In the genomic region with DNA sequence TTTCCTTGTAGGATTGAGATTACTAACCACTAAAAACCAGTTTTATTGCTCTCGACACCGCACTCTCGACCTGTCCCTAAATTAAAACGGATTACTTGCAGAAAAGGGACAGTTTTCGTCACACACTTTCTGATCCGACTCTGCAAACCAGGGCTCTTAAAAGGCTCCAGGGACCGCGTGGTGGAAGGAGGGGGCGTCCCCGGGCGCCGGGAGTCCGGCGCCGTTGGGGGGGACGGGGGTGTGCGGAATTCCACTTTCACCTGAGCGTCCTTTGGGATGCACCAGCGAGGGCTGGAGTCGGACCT, we compare ENCODE assay signal across 8 cellular contexts. TPM values are rescaled to one million over a fixed set of nuclear protein-coding genes. Genes with fewer than 3 reads are reported as not detected.
A peak's percentile ranks its signal among the peaks of the same experiment; 100 is the strongest.
DNase-seq lines count a peak whose midpoint lies in the region; ATAC-seq and TF ChIP-seq lines count a peak whose summit lies in the region.

No MANE protein-coding gene starts in this region.

- H3K9me3 ChIP-seq in adrenal gland (replicated peaks in 1 of 3), result no peaks in the 10 kb centered on the region

- H3K4me1 Mint-ChIP-seq in stimulated activated naive CD8-positive, alpha-beta T cell treated with anti-CD3 and anti-CD28 coated beads, Interleukin-15, amount 100 ng/mL, for 72 hours, result peaks cover 28% of the 10 kb centered on the region

- H3K27me3 Mint-ChIP-seq in stimulated activated naive CD8-positive, alpha-beta T cell treated with anti-CD3 and anti-CD28 coated beads, Interleukin-15, amount 100 ng/mL, for 72 hours, result peaks cover 47% of the 10 kb centered on the region

- TF ChIP-seq CTCF in GM12865 (IDR thresholded peaks at IDR 0.05; ENCODE audit: insufficient read depth, low read depth, low read length, missing control alignments) (no peak), adrenal gland (IDR thresholded peaks at IDR 0.05) (no peak)

- intact Hi-C loops in adrenal gland (cut with DNase I), result no loop called here

- peak overlapping the region in 1 of 2 donors; percentile 98 for H3K27ac Mint-ChIP-seq in stimulated activated naive CD8-positive, alpha-beta T cell treated with anti-CD3 and anti-CD28 coated beads, Interleukin-15, amount 100 ng/mL, for 72 hours

- peak overlapping the region in 3 of 5 donors; percentile 7 to 77 (median 46) for H3K27ac ChIP-seq in adrenal gland

- H3K4me3 ChIP-seq in GM12865 (ENCODE audit: low read depth, low read length) (peak overlapping the region; percentile 58), adrenal gland (peak overlapping the region in 3 of 4 donors; percentile 50 to 64 (median 60))

- no peak for ATAC-seq in stimulated activated naive CD8-positive, alpha-beta T cell treated with anti-CD3 and anti-CD28 coated beads, Interleukin-15, amount 100 ng/mL, for 72 hours
- ATAC-seq in GM18505 (IDR thresholded peaks at IDR 0.05; ENCODE audit: unreplicated experiment), result no peak
- ATAC-seq in HG02571 (IDR thresholded peaks at IDR 0.05; ENCODE audit: unreplicated experiment), result no peak

- DNase-seq in GM12865 (ENCODE audit: low read depth) (peak; percentile 13), NCI-H2029 (lab: John Stamatoyannopoulos, UW) (peak; percentile 49), adrenal gland (peak in 3 of 7 donors; percentile 17 to 27 (median 19)), inferior parietal cortex (ENCODE audit: extremely low spot score) (peak; percentile 25), NCI-H2107 (lab: John Stamatoyannopoulos, UW) (no peak)
- DNase-seq in stimulated activated naive CD8-positive, alpha-beta T cell treated with anti-CD3 and anti-CD28 coated beads, Interleukin-15, amount 100 ng/mL, for 72 hours, result peak; percentile 11 to 32

- WGBS in adrenal gland, 4 donors, result 0 to 2% (median 1%) methylated on average over 8 to 20 of the region's 20 CpGs

- TF ChIP-seq POLR2A in adrenal gland (IDR thresholded peaks at IDR 0.05), result no peak
- TF ChIP-seq POLR2A in GM18505 (IDR thresholded peaks at IDR 0.05; ENCODE audit: borderline replicate concordance, extremely low read depth, insufficient read depth, insufficient read length), result no peak

- H3K36me3 ChIP-seq in adrenal gland (replicated peaks in 1 of 2), result no peaks in the 10 kb centered on the region

- peak overlapping the region; percentile 78 to 89 for H3K4me3 Mint-ChIP-seq in stimulated activated naive CD8-positive, alpha-beta T cell treated with anti-CD3 and anti-CD28 coated beads, Interleukin-15, amount 100 ng/mL, for 72 hours

- H3K27me3 ChIP-seq in adrenal gland, result no peaks in the 10 kb centered on the region

- H3K4me1 ChIP-seq in adrenal gland (replicated peaks in 1 of 2), result peaks cover 6 to 14% of the 10 kb centered on the region in 2 donors

- H3K9me3 Mint-ChIP-seq in stimulated activated naive CD8-positive, alpha-beta T cell treated with anti-CD3 and anti-CD28 coated beads, Interleukin-15, amount 100 ng/mL, for 72 hours, result peaks cover 8 to 11% of the 10 kb centered on the region in 2 donors

RNA-seq across cellular contexts. Expression of a gene that starts 0.7 kb away (rescaled TPM):
- total RNA-seq in adrenal gland, result under 1 TPM in 5 of 8 donors, not detected in 3; under 0.01 to 0.43 (median 0.19) TPM
- under 1 TPM; 0.07 to 0.13 (median 0.08) TPM for polyA plus RNA-seq in adrenal gland

RNA-seq across cellular contexts. Expression of a gene that starts 44.2 kb away (rescaled TPM):
- not detected for total RNA-seq in adrenal gland
- polyA plus RNA-seq in adrenal gland, result not detected

RNA-seq across cellular contexts. Expression of a gene that starts 49.2 kb away (rescaled TPM):
- 1 to 10 TPM in 1 of 8 donors, under 1 TPM in 5, not detected in 2; 0.24 to 1.6 (median 0.42) TPM for total RNA-seq in adrenal gland
- polyA plus RNA-seq in adrenal gland, result 1 to 10 TPM in 1 of 3 donors, under 1 TPM in 2; 0.09 to 1.0 (median 0.84) TPM
